1 cellular context compared by ENCODE assay signal in genomic region chr15:45386420-45386819, GRCh38.
TF ChIP-seq lines count a peak whose summit lies in the region.

No MANE protein-coding gene starts in this region.

TF ChIP-seq in HepG2, 621 proteins besides CTCF, POLR2A, EP300 and RAD21 (continued from another document and continues in another):
- no peak for TF ChIP-seq ZNF251 (CRISPR knock-in tag; IDR thresholded peaks at IDR 0.05)
- no peak for TF ChIP-seq KAT7 (CRISPR knock-in tag; IDR thresholded peaks at IDR 0.05; ENCODE audit: borderline replicate concordance)
- no peak for TF ChIP-seq ZHX2 (IDR thresholded peaks at IDR 0.05; ENCODE audit: low read depth)
- no peak for TF ChIP-seq ZHX2 (CRISPR knock-in tag; IDR thresholded peaks at IDR 0.05; ENCODE audit: borderline replicate concordance)
- no peak for TF ChIP-seq AKAP8 (CRISPR knock-in tag; IDR thresholded peaks at IDR 0.05)
- no peak for TF ChIP-seq ZBTB1 (CRISPR knock-in tag; IDR thresholded peaks at IDR 0.05; ENCODE audit: borderline replicate concordance)
- TF ChIP-seq NKX3-1 (CRISPR knock-in tag; IDR thresholded peaks at IDR 0.05) = no peak
- TF ChIP-seq HNRNPH1 (optimal IDR thresholded peaks at IDR 0.05; ENCODE audit: low read depth, low read length) = no peak
- peak; percentile 17; the same call in 1 of the 2 replicates for TF ChIP-seq TFDP1 (CRISPR knock-in tag; IDR thresholded peaks at IDR 0.05; ENCODE audit: borderline replicate concordance)
- no peak for TF ChIP-seq MIER3 (CRISPR knock-in tag; IDR thresholded peaks at IDR 0.05; ENCODE audit: borderline replicate concordance)
- no peak for TF ChIP-seq SMARCE1 (IDR thresholded peaks at IDR 0.05; ENCODE audit: borderline replicate concordance)
- TF ChIP-seq ZNF746 (CRISPR knock-in tag; IDR thresholded peaks at IDR 0.05) = no peak
- TF ChIP-seq REL (CRISPR knock-in tag; conservative IDR thresholded peaks at IDR 0.05) = no peak
- TF ChIP-seq ZNF451 (CRISPR knock-in tag; IDR thresholded peaks at IDR 0.05) = no peak
- TF ChIP-seq MED1 (CRISPR knock-in tag; IDR thresholded peaks at IDR 0.05) = peak; percentile 22; the same call in 1 of the 2 replicates
- TF ChIP-seq NPAS2 (CRISPR knock-in tag; IDR thresholded peaks at IDR 0.05; ENCODE audit: borderline replicate concordance) = no peak
- no peak for TF ChIP-seq XBP1 (CRISPR knock-in tag; IDR thresholded peaks at IDR 0.05)
- no peak for TF ChIP-seq HOMEZ (CRISPR knock-in tag; IDR thresholded peaks at IDR 0.05; ENCODE audit: low read depth)
- TF ChIP-seq NR3C1 (CRISPR knock-in tag; IDR thresholded peaks at IDR 0.05) = no peak
- no peak for TF ChIP-seq ZNF768 (CRISPR knock-in tag; IDR thresholded peaks at IDR 0.05)
- peak; percentile 53; the same call in 1 of the 2 replicates for TF ChIP-seq SALL1 (CRISPR knock-in tag; IDR thresholded peaks at IDR 0.05)
- 0 out of 2 replicates have a peak, but pooled peaks have one; percentile 25 for TF ChIP-seq ZBTB38 (CRISPR knock-in tag; IDR thresholded peaks at IDR 0.05)
- TF ChIP-seq ZNF337 (CRISPR knock-in tag; IDR thresholded peaks at IDR 0.05; ENCODE audit: borderline replicate concordance, low read depth) = no peak
- TF ChIP-seq ZNF232 (CRISPR knock-in tag; IDR thresholded peaks at IDR 0.05; ENCODE audit: borderline replicate concordance) = no peak
- peak; percentile 76 for TF ChIP-seq HNF4A (CRISPR knock-in tag; IDR thresholded peaks at IDR 0.05)
- TF ChIP-seq SATB2 (CRISPR knock-in tag; IDR thresholded peaks at IDR 0.05) = no peak
- TF ChIP-seq SMAD1 (CRISPR knock-in tag; IDR thresholded peaks at IDR 0.05; ENCODE audit: borderline replicate concordance, low read depth) = no peak
- no peak for TF ChIP-seq SKIL (CRISPR knock-in tag; IDR thresholded peaks at IDR 0.05; ENCODE audit: borderline replicate concordance)
- no peak for TF ChIP-seq CREBL2 (CRISPR knock-in tag; IDR thresholded peaks at IDR 0.05; ENCODE audit: borderline replicate concordance)
- TF ChIP-seq ETV6 (CRISPR knock-in tag; conservative IDR thresholded peaks at IDR 0.05) = no peak
- TF ChIP-seq ZNF296 (CRISPR knock-in tag; conservative IDR thresholded peaks at IDR 0.05) = no peak
- no peak for TF ChIP-seq NFIC (IDR thresholded peaks at IDR 0.05; ENCODE audit: low read length)
- 0 out of 2 replicates have a peak, but pooled peaks have one; percentile 23 for TF ChIP-seq PPARG (CRISPR knock-in tag; conservative IDR thresholded peaks at IDR 0.05)
- TF ChIP-seq AKNA (CRISPR knock-in tag; IDR thresholded peaks at IDR 0.05; ENCODE audit: borderline replicate concordance) = no peak
- TF ChIP-seq ZNF740 (CRISPR knock-in tag; IDR thresholded peaks at IDR 0.05) = no peak
- TF ChIP-seq TBL1XR1 (IDR thresholded peaks at IDR 0.05; ENCODE audit: borderline replicate concordance, low read length, partially characterized antibody) = no peak
- no peak for TF ChIP-seq RARA (CRISPR knock-in tag; IDR thresholded peaks at IDR 0.05)
- no peak for TF ChIP-seq ZNF326 (CRISPR knock-in tag; IDR thresholded peaks at IDR 0.05; ENCODE audit: borderline replicate concordance)
- no peak for TF ChIP-seq GZF1 (CRISPR knock-in tag; IDR thresholded peaks at IDR 0.05)
- TF ChIP-seq ZNF281 (CRISPR knock-in tag; IDR thresholded peaks at IDR 0.05; ENCODE audit: borderline replicate concordance) = no peak
- no peak for TF ChIP-seq PLRG1 (conservative IDR thresholded peaks at IDR 0.05)
- TF ChIP-seq KDM5B (CRISPR knock-in tag; IDR thresholded peaks at IDR 0.05; ENCODE audit: borderline replicate concordance) = no peak
- no peak for TF ChIP-seq ZNF737 (CRISPR knock-in tag; IDR thresholded peaks at IDR 0.05; ENCODE audit: borderline replicate concordance)
- peak; percentile 27; the same call in 1 of the 2 replicates for TF ChIP-seq ZNF605 (CRISPR knock-in tag; IDR thresholded peaks at IDR 0.05)
- TF ChIP-seq DR1 (CRISPR knock-in tag; IDR thresholded peaks at IDR 0.05) = no peak
- no peak for TF ChIP-seq NCOA2 (CRISPR knock-in tag; IDR thresholded peaks at IDR 0.05)
- TF ChIP-seq ZNF367 (CRISPR knock-in tag; IDR thresholded peaks at IDR 0.05; ENCODE audit: borderline replicate concordance) = no peak
- TF ChIP-seq ZMYM3 (CRISPR knock-in tag; IDR thresholded peaks at IDR 0.05) = peak; percentile 19; the same call in 1 of the 2 replicates
- TF ChIP-seq ZFP62 (CRISPR knock-in tag; IDR thresholded peaks at IDR 0.05) = no peak
- no peak for TF ChIP-seq ZBTB3 (CRISPR knock-in tag; IDR thresholded peaks at IDR 0.05; ENCODE audit: borderline replicate concordance, low read depth)
- 0 out of 2 replicates have a peak, but pooled peaks have one; percentile 13 for TF ChIP-seq KAT8 (CRISPR knock-in tag; IDR thresholded peaks at IDR 0.05)
- no peak for TF ChIP-seq TSC22D2 (CRISPR knock-in tag; IDR thresholded peaks at IDR 0.05; ENCODE audit: borderline replicate concordance)
